Comparison of ENCODE assay signal across 8 cellular contexts in genomic region chr11:77819921-77820564, GRCh38. TPM values are rescaled to one million over a fixed set of nuclear protein-coding genes. Genes with fewer than 3 reads are reported as not detected.
DNase-seq lines count a peak whose midpoint lies in the region; ATAC-seq, FAIRE-seq and TF ChIP-seq lines count a peak whose summit lies in the region.

No MANE protein-coding gene starts in this region.

- H2AFZ ChIP-seq in SU-DHL-6 (ENCODE audit: low read depth, low read length, severe bottlenecking) (peak overlapping the region; percentile 75), astrocyte (ENCODE audit: low read depth, low read length) (peak overlapping the region; percentile 68)

- H3K36me3 Mint-ChIP-seq in CD4-positive, alpha-beta T cell (ENCODE audit: low read depth): peaks cover 36% of the 10 kb centered on the region
- H3K36me3 Mint-ChIP-seq in astrocyte (ENCODE audit: low read depth, unreplicated experiment): no peaks in the 10 kb centered on the region

- H3K4me3 ChIP-seq in SU-DHL-6 (ENCODE audit: insufficient read depth, low read length, poor library complexity, severe bottlenecking): peak overlapping the region; percentile 95
- peak overlapping the region; percentile 92 for H3K4me3 ChIP-seq in astrocyte (ENCODE audit: insufficient read depth, low read depth, low read length)
- H3K4me3 ChIP-seq in iPS-15b (ENCODE audit: low read depth, low read length): peak overlapping the region; percentile 89
- peak overlapping the region; percentile 89 to 98 (median 93) for H3K4me3 ChIP-seq in skeletal muscle tissue (ENCODE audit: low read length in 3 of 3)

- H3K4me1 ChIP-seq in astrocyte (ENCODE audit: insufficient read depth, low read length): no peaks in the 10 kb centered on the region
- H3K4me1 ChIP-seq in iPS-15b (ENCODE audit: control insufficient read depth, insufficient read depth, low read length): no peaks in the 10 kb centered on the region
- peaks cover 18 to 31% (median 20%) of the 10 kb centered on the region in 3 donors for H3K4me1 ChIP-seq in skeletal muscle tissue (ENCODE audit: control insufficient read depth in 3 of 3, insufficient read depth in 3 of 3, low read length in 3 of 3)

- intact Hi-C loops in CD4-positive, alpha-beta T cell (cut with DNase I, micrococcal nuclease): loop anchor here (1.0 to 5.0 kb wide), 7 partner anchors 23 to 752 kb away; partner anchors contain the start of genes GAB2 (in 1 of the 2), KCTD21 (in 1 of the 2), NARS2 (in 1 of the 2) and USP35 (in 1 of the 2)

- POLR2A ChIA-PET in CD4-positive, alpha-beta T cell (lab: Charles Lee): interaction anchor here (1.3 to 4.0 kb wide), 5 partner anchors 13 to 320 kb away, joined by 3 to 61 read pairs (median 3); partner anchors contain the start of genes ALG8 and INTS4

- H3K4me2 ChIP-seq in SU-DHL-6 (ENCODE audit: low read depth, low read length, poor library complexity, severe bottlenecking) (peak overlapping the region; percentile 88), astrocyte (ENCODE audit: low read length) (peak overlapping the region; percentile 91)

- ATAC-seq in CD4-positive, alpha-beta T cell (ENCODE audit: poor library complexity): peak; percentile 0
- ATAC-seq in GM19438 (IDR thresholded peaks at IDR 0.05; ENCODE audit: low read depth, unreplicated experiment) (peak; percentile 10), HG03558 (IDR thresholded peaks at IDR 0.05; ENCODE audit: extremely low read depth, unreplicated experiment) (peak; percentile 2)

- H3K36me3 ChIP-seq in SU-DHL-6 (ENCODE audit: low read length) (peaks cover 9% of the 10 kb centered on the region; the same call in 1 of the 2 replicates), astrocyte (ENCODE audit: insufficient read depth, low read length) (no peaks in the 10 kb centered on the region), iPS-15b (ENCODE audit: control insufficient read depth, insufficient read depth, low read length) (no peaks in the 10 kb centered on the region), skeletal muscle tissue (ENCODE audit: control insufficient read depth in 3 of 3, insufficient read depth in 3 of 3, low read length in 3 of 3) (no peaks in the 10 kb centered on the region)

- H3K4me1 Mint-ChIP-seq in CD4-positive, alpha-beta T cell (ENCODE audit: low read depth): peaks cover 52% of the 10 kb centered on the region
- H3K4me1 Mint-ChIP-seq in astrocyte (ENCODE audit: low read depth, unreplicated experiment): peaks cover 19% of the 10 kb centered on the region

- TF ChIP-seq CTCF in CD4-positive, alpha-beta T cell (IDR thresholded peaks at IDR 0.05): no peak
- TF ChIP-seq CTCF in SU-DHL-6 (IDR thresholded peaks at IDR 0.05; ENCODE audit: insufficient read depth, low read length, poor library complexity, severe bottlenecking) (no peak), astrocyte (IDR thresholded peaks at IDR 0.05; ENCODE audit: insufficient read depth, low read depth, low read length) (no peak)

- peaks cover 3% of the 10 kb centered on the region; the same call in 1 of the 2 replicates for H3F3A ChIP-seq in SU-DHL-6 (ENCODE audit: insufficient read depth)

- H3K9me3 Mint-ChIP-seq in CD4-positive, alpha-beta T cell: no peaks in the 10 kb centered on the region
- no peaks in the 10 kb centered on the region for H3K9me3 Mint-ChIP-seq in astrocyte (ENCODE audit: unreplicated experiment)

- no peak for FAIRE-seq in astrocyte (lab: Jason Lieb, UNC)

- H4K20me1 ChIP-seq in SU-DHL-6 (ENCODE audit: low read depth, low read length) (peaks cover 17% of the 10 kb centered on the region), astrocyte (ENCODE audit: insufficient read depth, low read length) (peaks cover 47% of the 10 kb centered on the region)

- DNase-seq in CD4-positive, alpha-beta T cell: peak in 9 of 10 experiments; percentile 4 to 48 (median 16)
- DNase-seq in astrocyte (ENCODE audit: low read depth) (peak; percentile 19), SKM-1 treated with dmso at 0.1 percent for 144 hours (lab: John Stamatoyannopoulos, UW; ENCODE audit: unreplicated experiment) (no peak)

- H3K27me3 Mint-ChIP-seq in CD4-positive, alpha-beta T cell: no peaks in the 10 kb centered on the region
- no peaks in the 10 kb centered on the region for H3K27me3 Mint-ChIP-seq in astrocyte (ENCODE audit: low read depth, unreplicated experiment)

- H3K9ac ChIP-seq in SU-DHL-6 (ENCODE audit: low read length) (peak overlapping the region; percentile 98), astrocyte (ENCODE audit: low read length) (peak overlapping the region; percentile 92), iPS-15b (ENCODE audit: low read depth, low read length) (peak overlapping the region; percentile 95), skeletal muscle tissue (ENCODE audit: low read depth in 1 of 3, low read length in 3 of 3) (peak overlapping the region; percentile 88 to 95 (median 90))

- H3K27ac ChIP-seq in CD4-positive, alpha-beta T cell (ENCODE audit: low read depth, low read length): peak overlapping the region; percentile 95
- H3K27ac ChIP-seq in SU-DHL-6 (ENCODE audit: low read depth, low read length) (peak overlapping the region; percentile 80), astrocyte (ENCODE audit: low read depth, low read length) (peak overlapping the region; percentile 82), skeletal muscle tissue (ENCODE audit: low read depth, low read length) (peak overlapping the region; percentile 93)

- H3K9me3 ChIP-seq in CD4-positive, alpha-beta T cell (ENCODE audit: control insufficient read depth, low read length): no peaks in the 10 kb centered on the region
- no peaks in the 10 kb centered on the region for H3K9me3 ChIP-seq in SU-DHL-6 (ENCODE audit: insufficient read depth, low read length)
- no peaks in the 10 kb centered on the region for H3K9me3 ChIP-seq in astrocyte (ENCODE audit: insufficient read depth, low read depth, low read length)
- no peaks in the 10 kb centered on the region for H3K9me3 ChIP-seq in iPS-15b (ENCODE audit: control insufficient read depth, insufficient read depth, low read length)
- H3K9me3 ChIP-seq in skeletal muscle tissue (ENCODE audit: control insufficient read depth in 3 of 3, low read length in 3 of 3): no peaks in the 10 kb centered on the region

- H3K4me3 Mint-ChIP-seq in CD4-positive, alpha-beta T cell: peak overlapping the region; percentile 98
- peak overlapping the region; percentile 99 for H3K4me3 Mint-ChIP-seq in astrocyte (ENCODE audit: unreplicated experiment)

- CTCF ChIA-PET in CD4-positive, alpha-beta T cell (lab: Charles Lee): interaction anchor here (0.9 kb wide), 1 partner anchor 175 kb away, joined by 5 read pairs; no protein-coding TSS in a partner anchor

- H3K79me2 ChIP-seq in SU-DHL-6 (ENCODE audit: insufficient read depth, low read length): peaks cover 53% of the 10 kb centered on the region
- peaks cover 59% of the 10 kb centered on the region for H3K79me2 ChIP-seq in astrocyte (ENCODE audit: insufficient read depth, low read length)

- no peaks in the 10 kb centered on the region for H3K9me2 ChIP-seq in SU-DHL-6 (replicated peaks; ENCODE audit: insufficient read depth, low read length)

- H3K27me3 ChIP-seq in CD4-positive, alpha-beta T cell (ENCODE audit: control insufficient read depth, insufficient read depth, low read length): no peaks in the 10 kb centered on the region
- H3K27me3 ChIP-seq in SU-DHL-6 (ENCODE audit: low read length) (no peaks in the 10 kb centered on the region), astrocyte (ENCODE audit: insufficient read depth, low read length) (no peaks in the 10 kb centered on the region), iPS-15b (ENCODE audit: control insufficient read depth, insufficient read depth, low read length) (no peaks in the 10 kb centered on the region), skeletal muscle tissue (ENCODE audit: control insufficient read depth in 3 of 3, insufficient read depth in 3 of 3, low read length in 3 of 3) (no peaks in the 10 kb centered on the region)

- H3K27ac Mint-ChIP-seq in CD4-positive, alpha-beta T cell: peak overlapping the region; percentile 92
- H3K27ac Mint-ChIP-seq in astrocyte (ENCODE audit: unreplicated experiment): peak overlapping the region; percentile 82

RNA-seq across cellular contexts. Expression of gene RSF1, which starts 0.5 kb away (rescaled TPM):
- total RNA-seq in CD4-positive, alpha-beta T cell: 10 to 100 TPM; 87.7 to 91.9 TPM
- 84.0 and 95.9 TPM in 2 replicates for total RNA-seq in astrocyte
- 40.2 TPM for total RNA-seq in skeletal muscle tissue

RNA-seq across cellular contexts. Expression of gene AAMDC, which starts 0.9 kb away (rescaled TPM):
- total RNA-seq in CD4-positive, alpha-beta T cell: 1 to 10 TPM; 1.5 to 2.1 TPM
- total RNA-seq in astrocyte (49.0 and 53.1 TPM in 2 replicates), skeletal muscle tissue (28.2 TPM)
